Comparison of ENCODE assay signal across 33 cellular contexts in the genomic region with DNA sequence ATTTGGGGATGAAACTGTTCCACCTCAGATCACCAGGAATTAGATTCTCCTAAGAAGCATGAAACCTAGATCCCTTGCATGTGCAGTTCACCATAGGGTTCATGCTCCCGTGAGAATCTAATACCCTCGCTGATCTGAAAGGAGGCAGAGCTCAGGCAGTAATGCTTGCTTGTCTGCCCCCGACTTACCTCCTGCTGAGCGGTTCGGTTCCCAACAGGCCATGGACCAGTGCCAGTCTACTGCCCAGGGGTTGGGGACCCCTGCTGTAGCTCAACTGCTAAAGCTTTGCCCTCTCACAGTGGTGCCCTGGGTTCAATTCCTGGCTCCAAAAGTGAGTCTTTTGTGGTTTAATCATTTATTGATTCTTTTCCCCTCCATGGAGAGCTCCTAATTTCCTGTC. TPM values are rescaled to one million over a fixed set of nuclear protein-coding genes. Genes with fewer than 3 reads are reported as not detected.
DNase-seq lines count a peak whose midpoint lies in the region; ATAC-seq and TF ChIP-seq lines count a peak whose summit lies in the region.
"Had no signal": no experiment of that assay in that cellular context is flagged by ENCODE, and none has a peak within 500 bp of the region (broad histone marks: within the 10 kb centered on the region; RNA-seq: fewer than 3 reads in every experiment).

No MANE protein-coding gene starts in this region.

- peaks cover 7% of the 10 kb centered on the region for H3K9me3 Mint-ChIP-seq in activated CD4-positive, alpha-beta T cell treated with anti-CD3 and anti-CD28 coated beads for 36 hours (ENCODE audit: low read depth)
- no peaks in the 10 kb centered on the region for H3K9me3 Mint-ChIP-seq in CD8-positive, alpha-beta memory T cell
- peaks cover 4% of the 10 kb centered on the region in 2 donors for H3K9me3 Mint-ChIP-seq in activated T-cell treated with anti-CD3 and anti-CD28 coated beads, Interleukin-2, amount 50 U/mL, for 72 hours
- H3K9me3 Mint-ChIP-seq in naive thymus-derived CD4-positive, alpha-beta T cell: no peaks in the 10 kb centered on the region
- H3K9me3 Mint-ChIP-seq: activated T-helper 17 cell treated with anti-CD3 and anti-CD28 coated beads, Interleukin-2, amount 50 U/mL, for 72 hours; GM23338; neural crest cell had no signal

- intact Hi-C loops in activated CD4-positive, alpha-beta T cell treated with anti-CD3 and anti-CD28 coated beads for 36 hours (cut with DNase I, micrococcal nuclease): loop anchor here in 1 of 2 experiments (5.0 to 10.0 kb wide), 2 partner anchors 653 to 706 kb away; partner anchors contain the start of gene BCL9L
- intact Hi-C loops in naive thymus-derived CD4-positive, alpha-beta T cell (cut with micrococcal nuclease): loop anchor here in 1 of 2 donors (5.0 kb wide), 1 partner anchor 706 kb away; the partner anchor contains the start of gene BCL9L

- CTCF ChIA-PET in activated CD4-positive, alpha-beta T cell treated with anti-CD3 and anti-CD28 coated beads for 36 hours (lab: Charles Lee): interaction anchor here (0.9 to 2.5 kb wide), 6 partner anchors 7 to 74 kb away, joined by 3 to 13 read pairs (median 6); no protein-coding TSS in a partner anchor
- CTCF ChIA-PET in CD8-positive, alpha-beta memory T cell (lab: Charles Lee): interaction anchor here (0.8 to 1.3 kb wide), 4 partner anchors 10 to 131 kb away, joined by 3 read pairs; no protein-coding TSS in a partner anchor
- CTCF ChIA-PET in naive thymus-derived CD4-positive, alpha-beta T cell (lab: Charles Lee): interaction anchor here (0.6 to 1.5 kb wide), 6 partner anchors 12 to 114 kb away, joined by 3 to 5 read pairs (median 4); no protein-coding TSS in a partner anchor
- CTCF ChIA-PET in GM10248 (lab: Yijun Ruan, JAX): interaction anchor here (2.2 kb wide), 1 partner anchor 23 kb away, joined by 9 read pairs; no protein-coding TSS in a partner anchor

- H3K27me3 Mint-ChIP-seq in activated CD4-positive, alpha-beta T cell treated with anti-CD3 and anti-CD28 coated beads for 36 hours: no peaks in the 10 kb centered on the region
- H3K27me3 Mint-ChIP-seq in CD8-positive, alpha-beta memory T cell: no peaks in the 10 kb centered on the region
- no peaks in the 10 kb centered on the region for H3K27me3 Mint-ChIP-seq in activated T-cell treated with anti-CD3 and anti-CD28 coated beads, Interleukin-2, amount 50 U/mL, for 72 hours (ENCODE audit: low read depth)
- no peaks in the 10 kb centered on the region for H3K27me3 Mint-ChIP-seq in naive thymus-derived CD4-positive, alpha-beta T cell
- H3K27me3 Mint-ChIP-seq: activated T-helper 17 cell treated with anti-CD3 and anti-CD28 coated beads, Interleukin-2, amount 50 U/mL, for 72 hours had no signal

- no peak overlapping the region for H3K27ac ChIP-seq in CD8-positive, alpha-beta memory T cell (ENCODE audit: low read depth, low read length)
- H3K27ac ChIP-seq in naive thymus-derived CD4-positive, alpha-beta T cell (ENCODE audit: low read depth, low read length): peak overlapping the region; percentile 78
- H3K27ac ChIP-seq: right lobe of liver, thoracic aorta, WERI-Rb-1 had no signal

- H3K4me3 ChIP-seq in CD8-positive, alpha-beta memory T cell (ENCODE audit: low read length): no peak overlapping the region
- H3K4me3 ChIP-seq in naive thymus-derived CD4-positive, alpha-beta T cell (ENCODE audit: low read length): no peak overlapping the region
- H3K4me3 ChIP-seq: GM23338, right lobe of liver, thoracic aorta had no signal

- H3K4me1 ChIP-seq in CD8-positive, alpha-beta memory T cell (ENCODE audit: insufficient read depth, low read length): peaks cover 85% of the 10 kb centered on the region
- peaks cover 74 to 78% of the 10 kb centered on the region in 2 donors for H3K4me1 ChIP-seq in naive thymus-derived CD4-positive, alpha-beta T cell (ENCODE audit: control insufficient read depth in 2 of 2, insufficient read depth in 2 of 2, low read length in 2 of 2)
- H3K4me1 ChIP-seq: right lobe of liver had no signal

- H3K27me3 ChIP-seq in CD8-positive, alpha-beta memory T cell (ENCODE audit: insufficient read depth, low read length, poor library complexity, severe bottlenecking): no peaks in the 10 kb centered on the region
- H3K27me3 ChIP-seq in naive thymus-derived CD4-positive, alpha-beta T cell (ENCODE audit: control insufficient read depth in 2 of 2, insufficient read depth in 2 of 2, low read length in 2 of 2): no peaks in the 10 kb centered on the region
- H3K27me3 ChIP-seq: right lobe of liver had no signal

- POLR2A ChIA-PET in activated CD4-positive, alpha-beta T cell treated with anti-CD3 and anti-CD28 coated beads for 36 hours (lab: Charles Lee): interaction anchor here (0.7 to 0.9 kb wide), 2 partner anchors 19 to 89 kb away, joined by 3 to 4 read pairs; no protein-coding TSS in a partner anchor
- POLR2A ChIA-PET in CD8-positive, alpha-beta memory T cell (lab: Charles Lee): interaction anchor here (1.2 kb wide), 1 partner anchor 19 kb away, joined by 3 read pairs; no protein-coding TSS in a partner anchor
- POLR2A ChIA-PET in naive thymus-derived CD4-positive, alpha-beta T cell (lab: Charles Lee): interaction anchor here (0.6 to 1.6 kb wide), 8 partner anchors 12 to 130 kb away, joined by 3 to 7 read pairs (median 5); partner anchors contain the start of gene MPZL3
- POLR2A ChIA-PET in GM10248 (lab: Yijun Ruan, JAX): no interaction called here

- no peak for DNase-seq in activated CD4-positive, alpha-beta T cell treated with anti-CD3 and anti-CD28 coated beads for 36 hours
- DNase-seq in activated CD4-positive, alpha-beta T cell treated with anti-CD3 and anti-CD28 coated beads, Interleukin-2, amount 50 U/mL, for 48 hours: no peak
- no peak for DNase-seq in CD8-positive, alpha-beta memory T cell
- no peak for DNase-seq in activated T-cell treated with anti-CD3 and anti-CD28 coated beads, Interleukin-2, amount 50 U/mL, for 72 hours
- no peak for DNase-seq in naive thymus-derived CD4-positive, alpha-beta T cell
- DNase-seq in GM10248 (ENCODE audit: extremely low spot score) (no peak), omental fat pad (ENCODE audit: low spot score) (no peak)
- DNase-seq: 8988T; activated CD8-positive, alpha-beta memory T cell treated with anti-CD3 and anti-CD28 coated beads for 24 hours; DMS153; hypothalamus; immature natural killer cell; left colon; mammary epithelial cell; NCI-H1048; NCI-H187; NCI-H524; PC-3; posterior cingulate gyrus; right lobe of liver; stimulated activated CD4-positive, alpha-beta T cell treated with anti-CD3 and anti-CD28 coated beads, Interleukin-4, amount 100 ng/mL, for 24 hours; stimulated activated naive CD4-positive, alpha-beta T cell; T1000; WERI-Rb-1 had no signal

- H3K36me3 ChIP-seq in CD8-positive, alpha-beta memory T cell (ENCODE audit: insufficient read depth, low read length): no peaks in the 10 kb centered on the region
- H3K36me3 ChIP-seq in naive thymus-derived CD4-positive, alpha-beta T cell (ENCODE audit: control insufficient read depth in 2 of 3, insufficient read depth in 3 of 3, low read length in 3 of 3): no peaks in the 10 kb centered on the region
- H3K36me3 ChIP-seq: right lobe of liver, thoracic aorta, WERI-Rb-1 had no signal

- no peak for ATAC-seq in activated CD4-positive, alpha-beta T cell treated with anti-CD3 and anti-CD28 coated beads for 36 hours
- ATAC-seq in activated T-cell treated with anti-CD3 and anti-CD28 coated beads, Interleukin-2, amount 50 U/mL, for 72 hours (replicated peaks in 1 of 2): no peak
- no peak for ATAC-seq in naive thymus-derived CD4-positive, alpha-beta T cell
- ATAC-seq in omental fat pad (ENCODE audit: low FRiP score) (no peak), GM19023 (IDR thresholded peaks at IDR 0.05; ENCODE audit: unreplicated experiment) (no peak)
- ATAC-seq: activated T-helper 17 cell treated with anti-CD3 and anti-CD28 coated beads, Interleukin-2, amount 50 U/mL, for 72 hours; GM23338; left colon; PC-3; right lobe of liver; Right ventricle myocardium inferior had no signal

- H3K4me1 Mint-ChIP-seq in activated CD4-positive, alpha-beta T cell treated with anti-CD3 and anti-CD28 coated beads for 36 hours: peaks cover 81% of the 10 kb centered on the region
- peaks cover 0 to 86% (median 75%) of the 10 kb centered on the region in 3 donors for H3K4me1 Mint-ChIP-seq in CD8-positive, alpha-beta memory T cell
- H3K4me1 Mint-ChIP-seq in activated T-cell treated with anti-CD3 and anti-CD28 coated beads, Interleukin-2, amount 50 U/mL, for 72 hours (ENCODE audit: low read depth): peaks cover 74% of the 10 kb centered on the region
- peaks cover 61 to 97% (median 89%) of the 10 kb centered on the region in 7 donors for H3K4me1 Mint-ChIP-seq in naive thymus-derived CD4-positive, alpha-beta T cell
- H3K4me1 Mint-ChIP-seq: GM23338, neural crest cell had no signal

- peak overlapping the region; percentile 100 for H3K27ac Mint-ChIP-seq in activated CD4-positive, alpha-beta T cell treated with anti-CD3 and anti-CD28 coated beads for 36 hours
- peak overlapping the region in 7 of 8 donors; percentile 7 to 98 (median 95) for H3K27ac Mint-ChIP-seq in CD8-positive, alpha-beta memory T cell
- peak overlapping the region; percentile 97 for H3K27ac Mint-ChIP-seq in activated T-cell treated with anti-CD3 and anti-CD28 coated beads, Interleukin-2, amount 50 U/mL, for 72 hours
- H3K27ac Mint-ChIP-seq in naive thymus-derived CD4-positive, alpha-beta T cell: peak overlapping the region in 4 of 9 donors; percentile 79 to 95 (median 92)
- H3K27ac Mint-ChIP-seq: activated T-helper 17 cell treated with anti-CD3 and anti-CD28 coated beads, Interleukin-2, amount 50 U/mL, for 72 hours; GM23338; immature natural killer cell had no signal

- H3K36me3 Mint-ChIP-seq in activated CD4-positive, alpha-beta T cell treated with anti-CD3 and anti-CD28 coated beads for 36 hours (ENCODE audit: low read depth): peaks cover 70% of the 10 kb centered on the region
- peaks cover 0 to 61% (median under 1%) of the 10 kb centered on the region in 3 donors for H3K36me3 Mint-ChIP-seq in CD8-positive, alpha-beta memory T cell
- H3K36me3 Mint-ChIP-seq in activated T-cell treated with anti-CD3 and anti-CD28 coated beads, Interleukin-2, amount 50 U/mL, for 72 hours (ENCODE audit: insufficient read depth in 2 of 2): peaks cover 23 to 65% of the 10 kb centered on the region in 2 donors
- H3K36me3 Mint-ChIP-seq in naive thymus-derived CD4-positive, alpha-beta T cell: peaks cover 0 to 32% (median 8%) of the 10 kb centered on the region in 5 donors

- H3K4me3 Mint-ChIP-seq in activated CD4-positive, alpha-beta T cell treated with anti-CD3 and anti-CD28 coated beads for 36 hours: peak overlapping the region; percentile 76
- H3K4me3 Mint-ChIP-seq in CD8-positive, alpha-beta memory T cell: peak overlapping the region; percentile 69 to 94 (median 90)
- peak overlapping the region; percentile 81 to 85 for H3K4me3 Mint-ChIP-seq in activated T-cell treated with anti-CD3 and anti-CD28 coated beads, Interleukin-2, amount 50 U/mL, for 72 hours
- peak overlapping the region in 7 of 10 donors; percentile 42 to 90 (median 57) for H3K4me3 Mint-ChIP-seq in naive thymus-derived CD4-positive, alpha-beta T cell
- H3K4me3 Mint-ChIP-seq: activated T-helper 17 cell treated with anti-CD3 and anti-CD28 coated beads, Interleukin-2, amount 50 U/mL, for 72 hours; GM23338; immature natural killer cell; neural crest cell had no signal

- TF ChIP-seq CTCF in GM10248 (IDR thresholded peaks at IDR 0.05; ENCODE audit: control extremely low read depth, extremely low read depth, low read depth, missing control alignments): no peak
- no peak for TF ChIP-seq CTCF in omental fat pad (IDR thresholded peaks at IDR 0.05)

- no peaks in the 10 kb centered on the region for H3K9me3 ChIP-seq in CD8-positive, alpha-beta memory T cell (ENCODE audit: low read length)
- no peaks in the 10 kb centered on the region for H3K9me3 ChIP-seq in naive thymus-derived CD4-positive, alpha-beta T cell (ENCODE audit: control insufficient read depth in 2 of 3, low read length in 3 of 3)
- H3K9me3 ChIP-seq: right lobe of liver, thoracic aorta had no signal

RNA-seq across cellular contexts. Expression of gene JAML, which starts 3.4 kb away (rescaled TPM):
- total RNA-seq in activated CD4-positive, alpha-beta T cell treated with anti-CD3 and anti-CD28 coated beads for 36 hours: 100 to 1,000 TPM; 168 to 193 TPM
- 100 to 1,000 TPM; 363 to 387 TPM for total RNA-seq in CD8-positive, alpha-beta memory T cell
- 210 TPM for polyA plus RNA-seq in CD8-positive, alpha-beta memory T cell
- 100 to 1,000 TPM; 272 to 369 TPM for total RNA-seq in activated T-cell treated with anti-CD3 and anti-CD28 coated beads, Interleukin-2, amount 50 U/mL, for 72 hours
- total RNA-seq in naive thymus-derived CD4-positive, alpha-beta T cell: 100 to 1,000 TPM in 3 of 5 experiments, 10 to 100 TPM in 2; 64.3 to 120 (median 118) TPM
- polyA plus RNA-seq in naive thymus-derived CD4-positive, alpha-beta T cell: 100 to 1,000 TPM in 1 of 2 donors, 10 to 100 TPM in 1; 94.1 to 195 TPM
- 10 to 100 TPM in 3 of 4 donors, 1 to 10 TPM in 1; 9.9 to 35.9 (median 13.7) TPM for total RNA-seq in omental fat pad
- total RNA-seq: fibroblast of lung, G401, mammary epithelial cell, neural crest cell, PC-3 had no signal
- polyA plus RNA-seq: fibroblast of lung, mammary epithelial cell had no signal

RNA-seq across cellular contexts. Expression of gene MPZL3, which starts 30.7 kb away (rescaled TPM):
- total RNA-seq in activated CD4-positive, alpha-beta T cell treated with anti-CD3 and anti-CD28 coated beads for 36 hours: 10 to 100 TPM; 45.9 to 53.2 TPM
- total RNA-seq in CD8-positive, alpha-beta memory T cell: 100 to 1,000 TPM; 113 to 119 TPM
- polyA plus RNA-seq in CD8-positive, alpha-beta memory T cell: 10.6 TPM
- 10 to 100 TPM; 71.3 to 76.3 TPM for total RNA-seq in activated T-cell treated with anti-CD3 and anti-CD28 coated beads, Interleukin-2, amount 50 U/mL, for 72 hours
- 10 to 100 TPM; 13.3 to 17.4 (median 17.0) TPM for total RNA-seq in naive thymus-derived CD4-positive, alpha-beta T cell
- polyA plus RNA-seq in naive thymus-derived CD4-positive, alpha-beta T cell: 1 to 10 TPM; 3.6 to 4.6 TPM
- 1 to 10 TPM; 1.3 to 2.5 (median 2.4) TPM for total RNA-seq in omental fat pad
- total RNA-seq: G401 had no signal

RNA-seq across cellular contexts. Expression of gene MPZL2, which starts 42.7 kb away (rescaled TPM):
- total RNA-seq in activated CD4-positive, alpha-beta T cell treated with anti-CD3 and anti-CD28 coated beads for 36 hours: 10 to 100 TPM; 26.7 to 30.1 TPM
- total RNA-seq in CD8-positive, alpha-beta memory T cell: 1 to 10 TPM; 4.5 to 5.5 TPM
- 0.36 TPM for polyA plus RNA-seq in CD8-positive, alpha-beta memory T cell
- total RNA-seq in activated T-cell treated with anti-CD3 and anti-CD28 coated beads, Interleukin-2, amount 50 U/mL, for 72 hours: 10 to 100 TPM; 10.1 to 12.9 TPM
- total RNA-seq in naive thymus-derived CD4-positive, alpha-beta T cell: 1 to 10 TPM in 4 of 5 experiments, under 1 TPM in 1; 0.69 to 5.9 (median 1.6) TPM
- 1 to 10 TPM; 1.2 to 1.5 TPM for polyA plus RNA-seq in naive thymus-derived CD4-positive, alpha-beta T cell
- 10 to 100 TPM in 3 of 4 donors, 1 to 10 TPM in 1; 6.8 to 56.6 (median 33.6) TPM for total RNA-seq in omental fat pad
- total RNA-seq: fibroblast of lung, G401, neural crest cell had no signal
- polyA plus RNA-seq: fibroblast of lung had no signal

RNA-seq across cellular contexts. Expression of gene SCN2B, which starts 45.0 kb away (rescaled TPM):
- total RNA-seq in activated CD4-positive, alpha-beta T cell treated with anti-CD3 and anti-CD28 coated beads for 36 hours: not detected
- not detected for total RNA-seq in CD8-positive, alpha-beta memory T cell
- polyA plus RNA-seq in CD8-positive, alpha-beta memory T cell: not detected
- not detected for total RNA-seq in activated T-cell treated with anti-CD3 and anti-CD28 coated beads, Interleukin-2, amount 50 U/mL, for 72 hours
- not detected for total RNA-seq in naive thymus-derived CD4-positive, alpha-beta T cell
- polyA plus RNA-seq in naive thymus-derived CD4-positive, alpha-beta T cell: not detected
- under 1 TPM in 2 of 4 donors, not detected in 2; 0.28 to 0.47 TPM for total RNA-seq in omental fat pad
- total RNA-seq: dermis microvascular lymphatic vessel endothelial cell, PC-3, right lobe of liver had no signal
- polyA plus RNA-seq: GM23338, immature natural killer cell had no signal

Comparison
In these comparisons a context has a peak if more than half of its experiments do, and no peak if none do; other contexts are left out.
1. RNA of gene MPZL3, which starts 30.7 kb away (total RNA-seq): 113 to 119 TPM in CD8-positive, alpha-beta memory T cell, 71.3 to 76.3 TPM in activated T-cell treated with anti-CD3 and anti-CD28 coated beads, Interleukin-2, amount 50 U/mL, for 72 hours, 45.9 to 53.2 TPM in activated CD4-positive, alpha-beta T cell treated with anti-CD3 and anti-CD28 coated beads for 36 hours and 13.3 to 17.4 TPM in naive thymus-derived CD4-positive, alpha-beta T cell; 1.3 to 2.5 TPM in omental fat pad; every median in the first group is over 4 times any median in the second.
2. Peak in every context shown above with its lines, with median percentiles within 50 percentile points of each other: H3K4me3 Mint-ChIP-seq.